Comparison of ENCODE assay signal across 8 cellular contexts in the genomic region with DNA sequence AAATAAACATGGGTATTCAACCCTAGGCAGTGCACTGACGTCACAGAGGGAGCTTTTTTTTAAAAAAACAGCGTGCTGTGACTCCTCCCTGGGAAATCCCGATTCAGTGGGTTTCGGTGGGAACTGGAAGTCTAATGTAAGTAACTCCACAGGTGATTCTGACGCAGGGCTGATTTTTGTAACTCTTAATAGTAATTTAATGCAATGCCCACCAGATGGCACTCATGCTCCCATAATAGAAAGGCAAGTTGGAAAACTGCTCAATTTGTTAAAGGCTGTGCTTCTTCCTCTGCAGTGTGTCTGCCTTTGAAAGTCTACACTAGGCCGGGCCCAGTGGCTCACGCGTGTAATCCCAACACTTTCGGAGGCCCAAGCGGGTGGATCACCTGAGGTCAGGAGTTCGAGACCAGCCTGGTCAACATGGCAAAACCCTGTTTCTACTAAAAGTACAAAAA. TPM values are rescaled to one million over a fixed set of nuclear protein-coding genes. Genes with fewer than 3 reads are reported as not detected.
DNase-seq lines count a peak whose midpoint lies in the region; ATAC-seq and TF ChIP-seq lines count a peak whose summit lies in the region.

No MANE protein-coding gene starts in this region.

- H3K36me3 ChIP-seq in lung (ENCODE audit: control insufficient read depth in 2 of 2, insufficient read depth in 2 of 2, low read length in 2 of 2): no peaks in the 10 kb centered on the region

- no peaks in the 10 kb centered on the region for H3K9me3 ChIP-seq in lung (ENCODE audit: control insufficient read depth in 2 of 2, insufficient read depth in 1 of 2, low read length in 1 of 2)

- WGBS in lung, 2 donors: 11 to 14% methylated on average over 11 of the region's 11 CpGs

- H3K4me1 ChIP-seq in lung (ENCODE audit: control insufficient read depth in 2 of 2, insufficient read depth in 2 of 2, low read length in 2 of 2): peaks cover 3 to 6% of the 10 kb centered on the region in 2 donors

- H3K4me1 Mint-ChIP-seq in activated CD4-positive, alpha-beta T cell treated with anti-CD3 and anti-CD28 coated beads, Interleukin-2, amount 10 ng/mL, durations not matched to agents 24 days and 14 days: peaks cover 5% of the 10 kb centered on the region

- no peak overlapping the region for H3K4me3 Mint-ChIP-seq in activated CD4-positive, alpha-beta T cell treated with anti-CD3 and anti-CD28 coated beads, Interleukin-2, amount 10 ng/mL, durations not matched to agents 24 days and 14 days

- no peaks in the 10 kb centered on the region for H3K27me3 ChIP-seq in lung (ENCODE audit: control insufficient read depth, insufficient read depth)

- no peak overlapping the region for H3K4me3 ChIP-seq in lung

- H3K27ac ChIP-seq in lung (ENCODE audit: low read depth in 1 of 2, low read length in 1 of 2): peak overlapping the region in 1 of 2 donors; percentile 41

- peak; percentile 61 for TF ChIP-seq CTCF in lung (IDR thresholded peaks at IDR 0.05; ENCODE audit: control extremely low read depth, extremely low read depth)

- intact Hi-C loops in activated CD4-positive, alpha-beta T cell treated with anti-CD3 and anti-CD28 coated beads, Interleukin-2, amount 10 ng/mL, durations not matched to agents 24 days and 14 days (cut with micrococcal nuclease): loop anchor here (1.0 to 5.0 kb wide), 3 partner anchors 15 to 604 kb away; no protein-coding TSS in a partner anchor

- DNase-seq in AG20443 (ENCODE audit: low spot score) (peak; percentile 38), NCI-H446 treated with DMSO at 0.1 percent for 48 hours (lab: John Stamatoyannopoulos, UW) (peak; percentile 73), dermis microvascular lymphatic vessel endothelial cell (ENCODE audit: low read depth in 2 of 2) (peak; percentile 81 to 95), lung (ENCODE audit: low spot score) (peak; percentile 57)
- DNase-seq in activated CD4-positive, alpha-beta T cell treated with anti-CD3 and anti-CD28 coated beads, Interleukin-2, amount 10 ng/mL, durations not matched to agents 24 days and 14 days: peak; percentile 89
- peak; percentile 10 to 22 for DNase-seq in stimulated activated CD8-positive, alpha-beta memory T cell treated with anti-CD3 and anti-CD28 coated beads, Interleukin-15, amount 100 ng/mL, for 48 hours (ENCODE audit: low read depth in 2 of 2)

- peaks cover 7% of the 10 kb centered on the region for H3K27me3 Mint-ChIP-seq in activated CD4-positive, alpha-beta T cell treated with anti-CD3 and anti-CD28 coated beads, Interleukin-2, amount 10 ng/mL, durations not matched to agents 24 days and 14 days

- H3K9me3 Mint-ChIP-seq in activated CD4-positive, alpha-beta T cell treated with anti-CD3 and anti-CD28 coated beads, Interleukin-2, amount 10 ng/mL, durations not matched to agents 24 days and 14 days: peaks cover 3% of the 10 kb centered on the region

- peaks cover 3% of the 10 kb centered on the region for H3K36me3 Mint-ChIP-seq in activated CD4-positive, alpha-beta T cell treated with anti-CD3 and anti-CD28 coated beads, Interleukin-2, amount 10 ng/mL, durations not matched to agents 24 days and 14 days (ENCODE audit: low read depth)

- ATAC-seq in GM18858 (IDR thresholded peaks at IDR 0.05; ENCODE audit: unreplicated experiment) (peak; percentile 90), HG03103 (IDR thresholded peaks at IDR 0.05; ENCODE audit: low read depth, unreplicated experiment) (peak; percentile 76), lung (ENCODE audit: insufficient read depth, low FRiP score) (peak; percentile 88)

- H3K27ac Mint-ChIP-seq in activated CD4-positive, alpha-beta T cell treated with anti-CD3 and anti-CD28 coated beads, Interleukin-2, amount 10 ng/mL, durations not matched to agents 24 days and 14 days: no peak overlapping the region

RNA-seq across cellular contexts. Expression of a gene that starts 10.9 kb away (rescaled TPM):
- total RNA-seq in activated CD4-positive, alpha-beta T cell treated with anti-CD3 and anti-CD28 coated beads, Interleukin-2, amount 10 ng/mL, durations not matched to agents 24 days and 14 days: 44.5 and 47.4 TPM in 2 replicates
- total RNA-seq in dermis microvascular lymphatic vessel endothelial cell (42.9 and 77.4 TPM in 2 replicates), lung (10 to 100 TPM; 54.1 to 81.5 TPM)
- 10 to 100 TPM; 36.0 to 61.8 TPM for polyA plus RNA-seq in lung

Comparison
In these comparisons a context has a peak if more than half of its experiments do, and no peak if none do; other contexts are left out.
1. DNase-seq: peak in every context shown above with its lines; median percentile 89 in activated CD4-positive, alpha-beta T cell treated with anti-CD3 and anti-CD28 coated beads, Interleukin-2, amount 10 ng/mL, durations not matched to agents 24 days and 14 days; 88 in dermis microvascular lymphatic vessel endothelial cell; 73 in NCI-H446 treated with DMSO at 0.1 percent for 48 hours; 57 in lung; 38 in AG20443; 16 in stimulated activated CD8-positive, alpha-beta memory T cell treated with anti-CD3 and anti-CD28 coated beads, Interleukin-15, amount 100 ng/mL, for 48 hours.